Comparison of ENCODE assay signal across 1 cellular context in genomic region chr2:237630216-237631000, GRCh38.
TF ChIP-seq lines count a peak whose summit lies in the region.

No MANE protein-coding gene starts in this region.

TF ChIP-seq in WTC11, 78 proteins besides CTCF, POLR2A, EP300 and RAD21 (continued from another document):
- TF ChIP-seq ARID4B (CRISPR knock-in tag; IDR thresholded peaks at IDR 0.05; ENCODE audit: borderline replicate concordance): no peak
- no peak for TF ChIP-seq ATF3 (CRISPR knock-in tag; conservative IDR thresholded peaks at IDR 0.05)
- TF ChIP-seq ATF2 (CRISPR knock-in tag; IDR thresholded peaks at IDR 0.05; ENCODE audit: borderline replicate concordance, low read depth): no peak
